In genomic region chr10:122062831-122063674, GRCh38 we compare ENCODE assay signal across 8 cellular contexts.
A peak's percentile ranks its signal among the peaks of the same experiment; 100 is the strongest.
DNase-seq lines count a peak whose midpoint lies in the region; ATAC-seq and TF ChIP-seq lines count a peak whose summit lies in the region.

No MANE protein-coding gene starts in this region.

- H3K9me3 ChIP-seq in GM23248 (ENCODE audit: low read depth) (no peaks in the 10 kb centered on the region), thymus (ENCODE audit: control insufficient read depth) (no peaks in the 10 kb centered on the region)
- no peaks in the 10 kb centered on the region for H3K9me3 ChIP-seq in effector memory CD4-positive, alpha-beta T cell (ENCODE audit: control insufficient read depth, low read length)

- ATAC-seq in left colon (peak; percentile 96), GM18873 (IDR thresholded peaks at IDR 0.05; ENCODE audit: low FRiP score, unreplicated experiment) (no peak), HG03280 (IDR thresholded peaks at IDR 0.05; ENCODE audit: unreplicated experiment) (no peak)

- H3K27me3 ChIP-seq in GM23248 (replicated peaks; ENCODE audit: insufficient read depth) (no peaks in the 10 kb centered on the region), thymus (ENCODE audit: control insufficient read depth, insufficient read depth) (no peaks in the 10 kb centered on the region)
- H3K27me3 ChIP-seq in effector memory CD4-positive, alpha-beta T cell (replicated peaks; ENCODE audit: control insufficient read depth, insufficient read depth, low read length, poor library complexity, severe bottlenecking), result no peaks in the 10 kb centered on the region

- WGBS in GM23248 (ENCODE audit: low coverage in 1 of 2, low lambda C conversion rate in 2 of 2, missing lambda C conversion rate in 2 of 2), 2 experiments, result 10 to 12% methylated on average over 13 of the region's 13 CpGs
- 70% methylated on average over 13 of the region's 13 CpGs for WGBS in thymus

- H3K79me2 ChIP-seq in GM23248 (ENCODE audit: insufficient read depth), result no peaks in the 10 kb centered on the region

- H3K36me3 ChIP-seq in GM23248 (ENCODE audit: low read depth) (no peaks in the 10 kb centered on the region), thymus (ENCODE audit: control insufficient read depth, insufficient read depth) (no peaks in the 10 kb centered on the region)
- H3K36me3 ChIP-seq in effector memory CD4-positive, alpha-beta T cell (ENCODE audit: control insufficient read depth, insufficient read depth, low read length), result no peaks in the 10 kb centered on the region

- H3K9me2 ChIP-seq in GM23248 (ENCODE audit: insufficient read depth), result no peaks in the 10 kb centered on the region

- H3K4me1 ChIP-seq in GM23248 (ENCODE audit: insufficient read depth) (peaks cover 8% of the 10 kb centered on the region), thymus (ENCODE audit: control insufficient read depth, insufficient read depth, low read length) (no peaks in the 10 kb centered on the region)
- no peaks in the 10 kb centered on the region for H3K4me1 ChIP-seq in effector memory CD4-positive, alpha-beta T cell (ENCODE audit: control insufficient read depth, insufficient read depth, low read length, poor library complexity, severe bottlenecking)

- no peaks in the 10 kb centered on the region for H4K20me1 ChIP-seq in GM23248 (ENCODE audit: insufficient read depth)

- H3K9ac ChIP-seq in GM23248, result peak overlapping the region; percentile 70

- peak overlapping the region; percentile 74 for H2AFZ ChIP-seq in GM23248

- peak; percentile 95 for DNase-seq in GM23248
- DNase-seq in NCI-H510A treated with DMSO at 0.1 percent for 48 hours (lab: John Stamatoyannopoulos, UW), result peak; percentile 97
- peak; percentile 90 to 95 for DNase-seq in cardiac fibroblast (ENCODE audit: low read depth in 2 of 2)
- peak; percentile 83 to 94 for DNase-seq in left colon
- no peak for DNase-seq in effector memory CD4-positive, alpha-beta T cell

- in situ Hi-C loops in GM23248 (cut with MboI), result no loop called here

- H3K27ac ChIP-seq in GM23248 (peak overlapping the region; percentile 65), thymus (ENCODE audit: low read depth) (peak overlapping the region; percentile 71)
- no peak overlapping the region for H3K27ac ChIP-seq in effector memory CD4-positive, alpha-beta T cell (ENCODE audit: insufficient read depth, low read length, poor library complexity, severe bottlenecking)

- intact Hi-C loops in left colon (cut with DNase I, micrococcal nuclease), result no loop called here

- H3F3A ChIP-seq in GM23248 (ENCODE audit: insufficient read depth), result no peaks in the 10 kb centered on the region

- TF ChIP-seq CTCF in cardiac fibroblast (IDR thresholded peaks at IDR 0.05; ENCODE audit: low read depth, low read length), result no peak

- peak overlapping the region; percentile 38; the same call in 1 of the 2 replicates for H3K4me3 ChIP-seq in GM23248
- H3K4me3 ChIP-seq in cardiac fibroblast (replicated peaks in 1 of 2; ENCODE audit: low read depth in 2 of 2, low read length in 2 of 2), result no peak overlapping the region
- H3K4me3 ChIP-seq in thymus (ENCODE audit: low read length), result no peak overlapping the region
- H3K4me3 ChIP-seq in effector memory CD4-positive, alpha-beta T cell (ENCODE audit: insufficient read depth, low read depth, low read length, poor library complexity, severe bottlenecking), result no peak overlapping the region

- peak overlapping the region; percentile 60 for H3K4me2 ChIP-seq in GM23248 (ENCODE audit: unreplicated experiment)

Comparison
In these comparisons a context has a peak if more than half of its experiments do, and no peak if none do; other contexts are left out.
1. DNase-seq: peak in GM23248 (single experiment), NCI-H510A treated with DMSO at 0.1 percent for 48 hours (single experiment), cardiac fibroblast (2 of 2) and left colon (2 of 2); none in effector memory CD4-positive, alpha-beta T cell (0 of 3).